Comparison of ENCODE assay signal across 17 cellular contexts in genomic region chr20:38000293-38000692, GRCh38. TPM values are rescaled to one million over a fixed set of nuclear protein-coding genes. Genes with fewer than 3 reads are reported as not detected.
A peak's percentile ranks its signal among the peaks of the same experiment; 100 is the strongest.
DNase-seq lines count a peak whose midpoint lies in the region; ATAC-seq and TF ChIP-seq lines count a peak whose summit lies in the region.
"Had no signal": no experiment of that assay in that cellular context is flagged by ENCODE, and none has a peak within 500 bp of the region (broad histone marks: within the 10 kb centered on the region; RNA-seq: fewer than 3 reads in every experiment).

No MANE protein-coding gene starts in this region.

- no peak overlapping the region for H4K8ac ChIP-seq in mesenchymal stem cell (ENCODE audit: low read length)

- H2BK120ac ChIP-seq in mesenchymal stem cell (ENCODE audit: low read depth, low read length), result no peak overlapping the region

- H2AFZ ChIP-seq in mesenchymal stem cell (ENCODE audit: low read depth, low read length), result no peak overlapping the region
- H2AFZ ChIP-seq: GM23338 had no signal

- H2BK5ac ChIP-seq in mesenchymal stem cell (ENCODE audit: low read depth, low read length, poor library complexity, severe bottlenecking), result no peak overlapping the region

- intact Hi-C loops in testis (cut with DNase I; ENCODE audit: low total_unique reads), result no loop called here
- intact Hi-C loops in CD14-positive monocyte (cut with micrococcal nuclease), result no loop called here

- no peak for ATAC-seq in activated naive CD4-positive, alpha-beta T cell treated with anti-CD3 and anti-CD28 coated beads, Interleukin-2, amount 50 U/mL, for 72 hours
- ATAC-seq: CD8-positive, alpha-beta T cell; GM23338 had no signal

- peaks cover 12% of the 10 kb centered on the region for H3K79me1 ChIP-seq in mesenchymal stem cell (replicated peaks; ENCODE audit: low read length, poor library complexity, severe bottlenecking)

- H3K4me2 ChIP-seq in mesenchymal stem cell (ENCODE audit: low read length, poor library complexity, severe bottlenecking), result no peak overlapping the region
- H3K4me2 ChIP-seq: GM23338 had no signal

- no peak overlapping the region for H3K14ac ChIP-seq in mesenchymal stem cell (ENCODE audit: low read length in 2 of 2)

- TF ChIP-seq EP300 in tibial nerve (IDR thresholded peaks at IDR 0.05), result no peak

- H3K36me3 ChIP-seq in mesenchymal stem cell (ENCODE audit: control insufficient read depth in 1 of 2, insufficient read depth in 2 of 2, low read depth in 1 of 2, low read length in 2 of 2) (peaks cover 35 to 69% of the 10 kb centered on the region in 2 experiments), testis (ENCODE audit: low read depth, missing control alignments) (no peaks in the 10 kb centered on the region), tibial nerve (peaks cover 0 to 97% (median 6%) of the 10 kb centered on the region in 3 donors)

- H3K4me1 Mint-ChIP-seq in CD14-positive monocyte, result peaks cover 3% of the 10 kb centered on the region
- H3K4me1 Mint-ChIP-seq: GM23338 had no signal

- peak overlapping the region; percentile 35 to 86 for H3K27ac Mint-ChIP-seq in activated naive CD4-positive, alpha-beta T cell treated with anti-CD3 and anti-CD28 coated beads, Interleukin-2, amount 50 U/mL, for 72 hours
- H3K27ac Mint-ChIP-seq in CD14-positive monocyte, result peak overlapping the region in 3 of 7 donors; percentile 2 to 79 (median 53)
- H3K27ac Mint-ChIP-seq: GM23338 had no signal

- no peak overlapping the region for H3K9ac ChIP-seq in mesenchymal stem cell (ENCODE audit: low read length)

- peak overlapping the region; percentile 25 for H4K91ac ChIP-seq in mesenchymal stem cell (ENCODE audit: low read length)

- H3K4me3 ChIP-seq in mesenchymal stem cell (ENCODE audit: insufficient read depth in 1 of 2, low read depth in 1 of 2, low read length in 2 of 2) (no peak overlapping the region), testis (no peak overlapping the region), tibial nerve (no peak overlapping the region)
- H3K4me3 ChIP-seq: GM23338 had no signal

- H2BK15ac ChIP-seq in mesenchymal stem cell (ENCODE audit: low read depth, poor library complexity, severe bottlenecking), result no peak overlapping the region

- WGBS in mesenchymal stem cell, result 93% methylated on average over 13 of the region's 13 CpGs
- 72 to 78% methylated on average over 10 to 13 of the region's 13 CpGs for WGBS in testis, 2 donors
- 62 to 76% methylated on average over 13 of the region's 13 CpGs for WGBS in tibial nerve, 2 donors

- H3K27me3 ChIP-seq in mesenchymal stem cell (ENCODE audit: control insufficient read depth in 1 of 2, insufficient read depth in 1 of 2, low read length in 2 of 2) (no peaks in the 10 kb centered on the region), testis (no peaks in the 10 kb centered on the region), tibial nerve (no peaks in the 10 kb centered on the region)

- DNase-seq in activated naive CD4-positive, alpha-beta T cell treated with anti-CD3 and anti-CD28 coated beads, Interleukin-2, amount 50 U/mL, for 72 hours (ENCODE audit: low spot score in 2 of 2), result no peak
- DNase-seq in activated naive CD4-positive, alpha-beta T cell treated with Interleukin-2 at 50 U/mL for 16 hours, result no peak
- DNase-seq in caudate nucleus (lab: John Stamatoyannopoulos, UW) (no peak), mesenchymal stem cell (no peak), testis (peak; percentile 41), tibial nerve (ENCODE audit: low spot score in 2 of 2) (no peak), CD14-positive monocyte (ENCODE audit: low spot score) (no peak)
- no peak for DNase-seq in stimulated activated naive CD4-positive, alpha-beta T cell treated with Interleukin-2 at 50 U/mL for 16 hours (lab: John Stamatoyannopoulos, UW)
- DNase-seq: Calu3; CD8-positive, alpha-beta T cell; GF-D8; HCEC 1CT; KBM-7; NCI-H1105; NCI-H748 treated with DMSO at 0.1 percent for 48 hours; Right ventricle myocardium superior had no signal

- H3K9me3 ChIP-seq in mesenchymal stem cell (ENCODE audit: control insufficient read depth, low read length) (no peaks in the 10 kb centered on the region), testis (no peaks in the 10 kb centered on the region), tibial nerve (no peaks in the 10 kb centered on the region)

- no peak overlapping the region for H3K23ac ChIP-seq in mesenchymal stem cell (ENCODE audit: low read length in 2 of 2)

- peak overlapping the region; percentile 19 for H3K27ac ChIP-seq in caudate nucleus (ENCODE audit: low read depth, low read length)
- no peak overlapping the region for H3K27ac ChIP-seq in mesenchymal stem cell (ENCODE audit: low read length, poor library complexity, severe bottlenecking)
- H3K27ac ChIP-seq in testis, result no peak overlapping the region
- H3K27ac ChIP-seq in tibial nerve, result no peak overlapping the region

- TF ChIP-seq CTCF in testis (IDR thresholded peaks at IDR 0.05), result no peak
- no peak for TF ChIP-seq CTCF in tibial nerve (IDR thresholded peaks at IDR 0.05)
- no peak for TF ChIP-seq CTCF in CD14-positive monocyte (IDR thresholded peaks at IDR 0.05)

- H3K4me1 ChIP-seq in mesenchymal stem cell (ENCODE audit: control insufficient read depth, insufficient read depth, low read depth, low read length), result peaks cover 8% of the 10 kb centered on the region
- H3K4me1 ChIP-seq in testis, result no peaks in the 10 kb centered on the region
- H3K4me1 ChIP-seq in tibial nerve, result no peaks in the 10 kb centered on the region

- H2BK12ac ChIP-seq in mesenchymal stem cell (ENCODE audit: low read length in 2 of 2), result no peak overlapping the region

- H3K27me3 Mint-ChIP-seq in CD14-positive monocyte (ENCODE audit: low read depth in 3 of 3), result no peaks in the 10 kb centered on the region

- H2AK5ac ChIP-seq in mesenchymal stem cell (ENCODE audit: low read length, severe bottlenecking), result no peak overlapping the region

- no peak overlapping the region for H3K4ac ChIP-seq in mesenchymal stem cell (ENCODE audit: low read depth in 1 of 2, low read length in 2 of 2)

- H3K9me3 Mint-ChIP-seq in activated naive CD4-positive, alpha-beta T cell treated with anti-CD3 and anti-CD28 coated beads, Interleukin-2, amount 50 U/mL, for 72 hours, result no peaks in the 10 kb centered on the region
- H3K9me3 Mint-ChIP-seq in CD14-positive monocyte, result no peaks in the 10 kb centered on the region
- H3K9me3 Mint-ChIP-seq: CD8-positive, alpha-beta T cell; GM23338 had no signal

- TF ChIP-seq POLR2A in testis (IDR thresholded peaks at IDR 0.05) (no peak), tibial nerve (IDR thresholded peaks at IDR 0.05) (no peak)

- no peak overlapping the region for H3K18ac ChIP-seq in mesenchymal stem cell (ENCODE audit: low read depth in 1 of 2, low read length in 2 of 2)

- peaks cover 21 to 34% of the 10 kb centered on the region in 2 donors for H3K36me3 Mint-ChIP-seq in activated naive CD4-positive, alpha-beta T cell treated with anti-CD3 and anti-CD28 coated beads, Interleukin-2, amount 50 U/mL, for 72 hours
- H3K36me3 Mint-ChIP-seq in CD14-positive monocyte, result peaks cover 82 to 94% of the 10 kb centered on the region in 2 donors

- H3K4me3 Mint-ChIP-seq in CD14-positive monocyte, result no peak overlapping the region
- H3K4me3 Mint-ChIP-seq: CD8-positive, alpha-beta T cell; GM23338 had no signal

RNA-seq across cellular contexts. Expression of gene TTI1, which starts 33.0 kb away (rescaled TPM):
- total RNA-seq in activated naive CD4-positive, alpha-beta T cell treated with anti-CD3 and anti-CD28 coated beads, Interleukin-2, amount 50 U/mL, for 72 hours, result 10 to 100 TPM; 36.1 to 40.2 TPM
- polyA plus RNA-seq in mesenchymal stem cell (2013, experiment 1 of 2), result 7.0 TPM
- 6.9 TPM for polyA plus RNA-seq in mesenchymal stem cell (2013, experiment 2 of 2)
- total RNA-seq in testis (10 to 100 TPM; 26.0 to 30.5 TPM), tibial nerve (10 to 100 TPM in 3 of 4 donors, 1 to 10 TPM in 1; 8.2 to 14.2 (median 10.8) TPM)
- polyA plus RNA-seq in testis (ENCODE audit: insufficient read depth, low read depth, low replicate concordance) (24.1 TPM), CD14-positive monocyte (1 to 10 TPM; 6.4 to 8.8 TPM)

RNA-seq across cellular contexts. Expression of gene RPRD1B, which starts 33.3 kb away (rescaled TPM):
- 10 to 100 TPM; 40.2 to 44.0 TPM for total RNA-seq in activated naive CD4-positive, alpha-beta T cell treated with anti-CD3 and anti-CD28 coated beads, Interleukin-2, amount 50 U/mL, for 72 hours
- polyA plus RNA-seq in mesenchymal stem cell (2013, experiment 1 of 2), result 26.4 TPM
- polyA plus RNA-seq in mesenchymal stem cell (2013, experiment 2 of 2), result 25.9 TPM
- total RNA-seq in testis (10 to 100 TPM; 41.9 to 50.5 TPM), tibial nerve (10 to 100 TPM; 28.5 to 36.3 (median 35.1) TPM)
- polyA plus RNA-seq in testis (ENCODE audit: insufficient read depth, low read depth, low replicate concordance) (30.4 TPM), CD14-positive monocyte (1 to 10 TPM; 3.6 to 4.7 TPM)
